Comparison of ENCODE assay signal across 19 cellular contexts in genomic region chr18:75066223-75066622, GRCh38.
"Had no signal": no experiment of that assay in that cellular context is flagged by ENCODE, and none has a peak within 500 bp of the region (broad histone marks: within the 10 kb centered on the region; RNA-seq: fewer than 3 reads in every experiment).

No MANE protein-coding gene starts in this region.

- H3K9me3 Mint-ChIP-seq: dendritic cell treated with granulocyte-macrophage colony-stimulating factor and Interleukin-4, amounts not matched to agents 40 ng/mL and 50 ng/mL, for 4 days; effector memory CD8-positive, alpha-beta T cell; naive B cell; nephron had no signal

- ATAC-seq: effector memory CD8-positive, alpha-beta T cell; gastroesophageal sphincter; left colon; psoas muscle; sciatic nerve had no signal

- DNase-seq: effector memory CD8-positive, alpha-beta T cell; esophagus squamous epithelium; glutamatergic neuron; left colon; mesendoderm; naive B cell; psoas muscle; retina; spleen; stimulated activated CD4-positive, alpha-beta T cell treated with anti-CD3 and anti-CD28 coated beads, Interleukin-15, amount 100 ng/mL, for 24 hours; stimulated activated CD4-positive, alpha-beta T cell treated with anti-CD3 and anti-CD28 coated beads, Interleukin-1b, Interleukin-23, amount 100 ng/mL, for 48 hours; stimulated activated CD4-positive, alpha-beta T cell treated with anti-CD3 and anti-CD28 coated beads, Interleukin-4, amount 100 ng/mL, for 4 hours; stimulated activated naive CD4-positive, alpha-beta T cell; stomach; transverse colon had no signal

- H3K27ac Mint-ChIP-seq: effector memory CD8-positive, alpha-beta T cell; nephron had no signal

- H3K4me3 Mint-ChIP-seq: dendritic cell treated with granulocyte-macrophage colony-stimulating factor and Interleukin-4, amounts not matched to agents 40 ng/mL and 50 ng/mL, for 4 days; effector memory CD8-positive, alpha-beta T cell; naive B cell; nephron had no signal

- H3K27me3 Mint-ChIP-seq: dendritic cell treated with granulocyte-macrophage colony-stimulating factor and Interleukin-4, amounts not matched to agents 40 ng/mL and 50 ng/mL, for 4 days; effector memory CD8-positive, alpha-beta T cell; naive B cell had no signal
